1 cellular context compared by ENCODE assay signal in the genomic region with DNA sequence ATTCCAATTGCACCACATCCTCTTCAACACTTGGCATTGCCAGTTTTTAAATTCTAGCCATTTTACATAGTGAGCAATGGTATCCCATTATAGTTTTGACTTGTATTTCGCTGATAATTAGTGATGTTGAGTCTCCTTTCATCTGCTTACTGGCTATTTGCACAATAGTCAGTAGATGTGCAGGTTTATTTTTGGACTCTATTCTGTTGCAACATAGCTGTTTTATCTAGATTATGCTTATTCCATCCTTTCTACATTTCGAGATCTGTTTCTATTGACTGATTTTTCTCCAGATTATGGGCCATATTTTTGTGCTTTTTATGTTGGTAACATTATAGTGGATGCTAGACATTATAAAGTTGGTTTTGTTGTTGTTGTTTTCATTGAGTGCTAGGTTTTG.
TF ChIP-seq lines count a peak whose summit lies in the region.

No MANE protein-coding gene starts in this region.

TF ChIP-seq in WTC11, 78 proteins besides CTCF, POLR2A, EP300 and RAD21 (continued from another document):
- TF ChIP-seq, protein P1, sequence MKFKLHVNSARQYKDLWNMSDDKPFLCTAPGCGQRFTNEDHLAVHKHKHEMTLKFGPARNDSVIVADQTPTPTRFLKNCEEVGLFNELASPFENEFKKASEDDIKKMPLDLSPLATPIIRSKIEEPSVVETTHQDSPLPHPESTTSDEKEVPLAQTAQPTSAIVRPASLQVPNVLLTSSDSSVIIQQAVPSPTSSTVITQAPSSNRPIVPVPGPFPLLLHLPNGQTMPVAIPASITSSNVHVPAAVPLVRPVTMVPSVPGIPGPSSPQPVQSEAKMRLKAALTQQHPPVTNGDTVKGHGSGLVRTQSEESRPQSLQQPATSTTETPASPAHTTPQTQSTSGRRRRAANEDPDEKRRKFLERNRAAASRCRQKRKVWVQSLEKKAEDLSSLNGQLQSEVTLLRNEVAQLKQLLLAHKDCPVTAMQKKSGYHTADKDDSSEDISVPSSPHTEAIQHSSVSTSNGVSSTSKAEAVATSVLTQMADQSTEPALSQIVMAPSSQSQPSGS (CRISPR knock-in tag; IDR thresholded peaks at IDR 0.05; ENCODE audit: borderline replicate concordance, low read depth), result no peak
